Comparison of ENCODE assay signal across 8 cellular contexts in the genomic region with DNA sequence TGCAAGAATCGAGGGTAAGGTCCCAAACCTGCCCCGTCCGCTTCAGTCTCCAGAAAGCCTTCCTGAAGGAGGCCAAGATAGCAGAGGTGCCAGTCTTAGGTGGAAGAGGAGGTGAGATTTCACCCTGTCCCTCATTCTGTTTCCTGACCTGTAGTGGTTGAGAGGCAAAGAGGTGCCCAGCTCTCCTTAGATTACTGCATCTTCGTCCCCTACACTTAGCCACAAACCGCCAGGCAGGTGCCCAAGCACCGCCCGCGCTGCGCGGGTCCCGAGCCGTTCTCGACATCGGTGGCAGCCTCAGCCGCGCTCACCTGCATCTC. TPM values are rescaled to one million over a fixed set of nuclear protein-coding genes. Genes with fewer than 3 reads are reported as not detected.
DNase-seq lines count a peak whose midpoint lies in the region; ATAC-seq and TF ChIP-seq lines count a peak whose summit lies in the region.

No MANE protein-coding gene starts in this region.

- H3K27me3 ChIP-seq in SK-N-SH (ENCODE audit: insufficient read depth) (peaks cover 34% of the 10 kb centered on the region; the same call in 1 of the 2 replicates), tibial nerve (peaks cover 3 to 97% of the 10 kb centered on the region in 2 donors), adrenal gland (peaks cover 65% of the 10 kb centered on the region)

- TF ChIP-seq POLR2A in tibial nerve (IDR thresholded peaks at IDR 0.05): no peak
- TF ChIP-seq POLR2A in adrenal gland (IDR thresholded peaks at IDR 0.05): no peak

- H3K4me1 Mint-ChIP-seq in activated T-cell treated with anti-CD3 and anti-CD28 coated beads, Interleukin-2, amount 50 U/mL, for 4 hours (ENCODE audit: low read depth): peaks cover 15% of the 10 kb centered on the region

- peak overlapping the region; percentile 54 to 81; a peak in 3 of 4 replicates for H3K4me3 ChIP-seq in SK-N-SH (ENCODE audit: low read depth in 2 of 2, low read length in 1 of 2)
- peak overlapping the region; percentile 52; the same call in 1 of the 2 replicates for H3K4me3 ChIP-seq in iPS-18c (ENCODE audit: insufficient read depth, low read depth, low read length)
- peak overlapping the region; percentile 18 to 48 (median 32) for H3K4me3 ChIP-seq in tibial nerve
- peak overlapping the region in 2 of 4 donors; percentile 26 to 47 for H3K4me3 ChIP-seq in adrenal gland

- 8% methylated on average over 14 of the region's 16 CpGs for WGBS in SK-N-SH (ENCODE audit: low lambda C conversion rate)
- 7 to 8% methylated on average over 16 of the region's 16 CpGs for WGBS in tibial nerve, 2 donors
- WGBS in adrenal gland, 4 donors: 4 to 46% (median 6%) methylated on average over 3 to 16 of the region's 16 CpGs

- H3K27ac ChIP-seq in SK-N-SH (ENCODE audit: low read depth in 2 of 2, low read length in 1 of 2) (no peak overlapping the region), tibial nerve (no peak overlapping the region), adrenal gland (no peak overlapping the region)

- H3F3A ChIP-seq in SK-N-SH (replicated peaks; ENCODE audit: insufficient read depth): peaks cover 6% of the 10 kb centered on the region

- H3K9me2 ChIP-seq in SK-N-SH: no peaks in the 10 kb centered on the region

- TF ChIP-seq CTCF in SK-N-SH (IDR thresholded peaks at IDR 0.05) (no peak), tibial nerve (IDR thresholded peaks at IDR 0.05) (no peak), adrenal gland (IDR thresholded peaks at IDR 0.05) (no peak)

- peak overlapping the region; percentile 94; the same call in 1 of the 2 replicates for H3K4me2 ChIP-seq in SK-N-SH

- intact Hi-C loops in adrenal gland (cut with DNase I): loop anchor here in 1 of 2 donors (5.0 kb wide), 1 partner anchor 69 kb away; no protein-coding TSS in a partner anchor

- TF ChIP-seq EP300 in SK-N-SH (IDR thresholded peaks at IDR 0.05; ENCODE audit: borderline replicate concordance in 1 of 2, low read depth in 1 of 2, low read length in 1 of 2) (no peak), tibial nerve (IDR thresholded peaks at IDR 0.05) (no peak)

- H3K36me3 ChIP-seq in SK-N-SH (replicated peaks in 1 of 2; ENCODE audit: control insufficient read depth in 1 of 2, insufficient read depth in 2 of 2, low read length in 1 of 2) (no peaks in the 10 kb centered on the region), tibial nerve (no peaks in the 10 kb centered on the region), adrenal gland (replicated peaks in 1 of 2) (no peaks in the 10 kb centered on the region)

- H3K4me3 Mint-ChIP-seq in activated T-cell treated with anti-CD3 and anti-CD28 coated beads, Interleukin-2, amount 50 U/mL, for 4 hours: peak overlapping the region; percentile 80

- no peaks in the 10 kb centered on the region for H3K36me3 Mint-ChIP-seq in activated T-cell treated with anti-CD3 and anti-CD28 coated beads, Interleukin-2, amount 50 U/mL, for 4 hours (ENCODE audit: insufficient read depth)

- peaks cover 81% of the 10 kb centered on the region for H3K27me3 Mint-ChIP-seq in activated T-cell treated with anti-CD3 and anti-CD28 coated beads, Interleukin-2, amount 50 U/mL, for 4 hours (ENCODE audit: low read depth)

- no peak for DNase-seq in activated T-cell treated with anti-CD3 and anti-CD28 coated beads, Interleukin-2, amount 50 U/mL, for 4 hours
- DNase-seq in activated T-cell treated with anti-CD3 and anti-CD28 coated beads for 4 hours (no peak), SK-N-SH (no peak), tibial nerve (ENCODE audit: low spot score in 2 of 2) (no peak), adrenal gland (no peak)

- H2AFZ ChIP-seq in SK-N-SH (ENCODE audit: low read depth): no peak overlapping the region; the same call in 1 of the 2 replicates

- no peaks in the 10 kb centered on the region for H3K79me2 ChIP-seq in SK-N-SH (ENCODE audit: insufficient read depth)

- H3K9me3 ChIP-seq in SK-N-SH (no peaks in the 10 kb centered on the region), iPS-18c (ENCODE audit: control insufficient read depth, insufficient read depth, low read length) (peaks cover 10% of the 10 kb centered on the region), tibial nerve (no peaks in the 10 kb centered on the region), adrenal gland (replicated peaks in 1 of 3) (no peaks in the 10 kb centered on the region)

- CTCF ChIA-PET in SK-N-SH (lab: Yijun Ruan, JAX): interaction anchor here (0.6 to 23.0 kb wide), 50 partner anchors 9 to 763 kb away, joined by 3 to 766 read pairs (median 6); a partner anchor contains a TSS

- H3K9ac ChIP-seq in SK-N-SH: no peak overlapping the region

- POLR2A ChIA-PET in SK-N-SH (lab: Yijun Ruan, JAX): interaction anchor here (0.8 to 1.6 kb wide), 5 partner anchors 23 to 115 kb away, joined by 3 to 6 read pairs (median 3); no protein-coding TSS in a partner anchor

- peak; percentile 1 to 3 for ATAC-seq in activated T-cell treated with anti-CD3 and anti-CD28 coated beads, Interleukin-2, amount 50 U/mL, for 4 hours
- ATAC-seq in HG03097 (IDR thresholded peaks at IDR 0.05; ENCODE audit: low FRiP score, unreplicated experiment): no peak
- ATAC-seq in HG03139 (IDR thresholded peaks at IDR 0.05; ENCODE audit: unreplicated experiment): no peak

- H3K4me1 ChIP-seq in SK-N-SH (ENCODE audit: control insufficient read depth in 1 of 2, insufficient read depth in 2 of 2, low read depth in 1 of 2, low read length in 1 of 2) (peaks cover 0 to 30% of the 10 kb centered on the region in 2 experiments; a peak in 2 of 4 replicates), tibial nerve (peaks cover 0 to 33% (median 10%) of the 10 kb centered on the region in 4 donors), adrenal gland (replicated peaks in 1 of 2) (peaks cover 4 to 17% of the 10 kb centered on the region in 2 donors)

- TF ChIP-seq RAD21 in SK-N-SH (IDR thresholded peaks at IDR 0.05; ENCODE audit: low read length): no peak

- H4K20me1 ChIP-seq in SK-N-SH (ENCODE audit: insufficient read depth): peaks cover 12% of the 10 kb centered on the region; the same call in 1 of the 2 replicates

- no peaks in the 10 kb centered on the region for H3K9me3 Mint-ChIP-seq in activated T-cell treated with anti-CD3 and anti-CD28 coated beads, Interleukin-2, amount 50 U/mL, for 4 hours

TF ChIP-seq in SK-N-SH, 30 proteins besides CTCF, POLR2A, EP300 and RAD21:
- TF ChIP-seq POLR2AphosphoS5 (IDR thresholded peaks at IDR 0.05; ENCODE audit: low read depth, low read length): no peak
- TF ChIP-seq NFIC (IDR thresholded peaks at IDR 0.05; ENCODE audit: borderline replicate concordance): no peak
- TF ChIP-seq, protein P1, sequence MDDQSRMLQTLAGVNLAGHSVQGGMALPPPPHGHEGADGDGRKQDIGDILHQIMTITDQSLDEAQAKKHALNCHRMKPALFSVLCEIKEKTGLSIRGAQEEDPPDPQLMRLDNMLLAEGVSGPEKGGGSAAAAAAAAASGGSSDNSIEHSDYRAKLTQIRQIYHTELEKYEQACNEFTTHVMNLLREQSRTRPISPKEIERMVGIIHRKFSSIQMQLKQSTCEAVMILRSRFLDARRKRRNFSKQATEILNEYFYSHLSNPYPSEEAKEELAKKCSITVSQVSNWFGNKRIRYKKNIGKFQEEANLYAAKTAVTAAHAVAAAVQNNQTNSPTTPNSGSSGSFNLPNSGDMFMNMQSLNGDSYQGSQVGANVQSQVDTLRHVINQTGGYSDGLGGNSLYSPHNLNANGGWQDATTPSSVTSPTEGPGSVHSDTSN (IDR thresholded peaks at IDR 0.05): no peak
- TF ChIP-seq, protein P2, sequence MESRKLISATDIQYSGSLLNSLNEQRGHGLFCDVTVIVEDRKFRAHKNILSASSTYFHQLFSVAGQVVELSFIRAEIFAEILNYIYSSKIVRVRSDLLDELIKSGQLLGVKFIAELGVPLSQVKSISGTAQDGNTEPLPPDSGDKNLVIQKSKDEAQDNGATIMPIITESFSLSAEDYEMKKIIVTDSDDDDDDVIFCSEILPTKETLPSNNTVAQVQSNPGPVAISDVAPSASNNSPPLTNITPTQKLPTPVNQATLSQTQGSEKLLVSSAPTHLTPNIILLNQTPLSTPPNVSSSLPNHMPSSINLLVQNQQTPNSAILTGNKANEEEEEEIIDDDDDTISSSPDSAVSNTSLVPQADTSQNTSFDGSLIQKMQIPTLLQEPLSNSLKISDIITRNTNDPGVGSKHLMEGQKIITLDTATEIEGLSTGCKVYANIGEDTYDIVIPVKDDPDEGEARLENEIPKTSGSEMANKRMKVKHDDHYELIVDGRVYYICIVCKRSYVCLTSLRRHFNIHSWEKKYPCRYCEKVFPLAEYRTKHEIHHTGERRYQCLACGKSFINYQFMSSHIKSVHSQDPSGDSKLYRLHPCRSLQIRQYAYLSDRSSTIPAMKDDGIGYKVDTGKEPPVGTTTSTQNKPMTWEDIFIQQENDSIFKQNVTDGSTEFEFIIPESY (IDR thresholded peaks at IDR 0.05; ENCODE audit: borderline replicate concordance, low read depth): no peak
- no peak for TF ChIP-seq MEF2A (IDR thresholded peaks at IDR 0.05; ENCODE audit: borderline replicate concordance, low read depth)
- no peak for TF ChIP-seq NRF1 (IDR thresholded peaks at IDR 0.05; ENCODE audit: low read depth, low read length)
- TF ChIP-seq, protein P3, sequence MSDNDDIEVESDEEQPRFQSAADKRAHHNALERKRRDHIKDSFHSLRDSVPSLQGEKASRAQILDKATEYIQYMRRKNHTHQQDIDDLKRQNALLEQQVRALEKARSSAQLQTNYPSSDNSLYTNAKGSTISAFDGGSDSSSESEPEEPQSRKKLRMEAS (IDR thresholded peaks at IDR 0.05; ENCODE audit: low read depth): no peak
TF ChIP-seq in SK-N-SH: peak in this region for 0.

RNA-seq across cellular contexts. Expression of a gene that starts 23.8 kb away (rescaled TPM):
- 100 to 1,000 TPM; 119 to 142 (median 119) TPM for total RNA-seq in activated T-cell treated with anti-CD3 and anti-CD28 coated beads, Interleukin-2, amount 50 U/mL, for 4 hours
- polyA plus RNA-seq in SK-N-SH (2012; rRNA removed): 24.9 and 25.1 TPM in 2 replicates
- polyA plus RNA-seq in SK-N-SH (2012; cell fraction: cytosol; rRNA removed): 13.4 and 18.8 TPM in 2 replicates
- polyA plus RNA-seq in SK-N-SH (2012; cell fraction: nucleus; rRNA removed): 145 and 160 TPM in 2 replicates
- total RNA-seq in tibial nerve: 100 to 1,000 TPM in 2 of 4 donors, 10 to 100 TPM in 2; 76.9 to 113 (median 103) TPM
- total RNA-seq in adrenal gland: 100 to 1,000 TPM in 1 of 8 donors, 10 to 100 TPM in 7; 42.9 to 127 (median 54.0) TPM
- polyA plus RNA-seq in adrenal gland: 10 to 100 TPM; 25.0 to 76.3 (median 51.3) TPM

Comparison
In these comparisons a context has a peak if more than half of its experiments do, and no peak if none do; other contexts are left out.
1. ATAC-seq: peak in activated T-cell treated with anti-CD3 and anti-CD28 coated beads, Interleukin-2, amount 50 U/mL, for 4 hours (2 of 2); none in HG03097 (single experiment) and HG03139 (single experiment).